Comparison of ENCODE assay signal across 19 cellular contexts in genomic region chr6:45617441-45617840, GRCh38.
A peak's percentile ranks its signal among the peaks of the same experiment; 100 is the strongest.
DNase-seq lines count a peak whose midpoint lies in the region; ATAC-seq, FAIRE-seq and TF ChIP-seq lines count a peak whose summit lies in the region.
"Had no signal": no experiment of that assay in that cellular context is flagged by ENCODE, and none has a peak within 500 bp of the region (broad histone marks: within the 10 kb centered on the region; RNA-seq: fewer than 3 reads in every experiment).

No MANE protein-coding gene starts in this region.

- peaks cover 38% of the 10 kb centered on the region for H3K4me1 Mint-ChIP-seq in HFFc6 (ENCODE audit: low read depth)

- intact Hi-C loops in prostate gland (cut with DNase I) = no loop called here

- H3K27me3 ChIP-seq in bronchial epithelial cell (ENCODE audit: control insufficient read depth, insufficient read depth, low read length) (no peaks in the 10 kb centered on the region), prostate gland (replicated peaks; ENCODE audit: insufficient read depth) (no peaks in the 10 kb centered on the region)

- no peak overlapping the region for H3K4me3 Mint-ChIP-seq in HFFc6
- H3K4me3 Mint-ChIP-seq: dendritic cell treated with granulocyte-macrophage colony-stimulating factor and Interleukin-4, amounts not matched to agents 40 ng/mL and 50 ng/mL, for 4 days; stimulated activated naive CD8-positive, alpha-beta T cell treated with anti-CD3 and anti-CD28 coated beads, Interleukin-15, amount 100 ng/mL, for 72 hours had no signal

- H3K27ac ChIP-seq in prostate gland = no peak overlapping the region

- TF ChIP-seq CTCF in AG09309 (IDR thresholded peaks at IDR 0.05; ENCODE audit: control insufficient read depth, insufficient read depth, low read depth, low read length, missing control alignments) = peak; percentile 52
- TF ChIP-seq CTCF in HFFc6 (IDR thresholded peaks at IDR 0.05) = peak; percentile 15; the same call in 1 of the 2 replicates
- peak; percentile 32 for TF ChIP-seq CTCF in bronchial epithelial cell (IDR thresholded peaks at IDR 0.05; ENCODE audit: insufficient read depth, low read length, severe bottlenecking)
- TF ChIP-seq CTCF in prostate gland (IDR thresholded peaks at IDR 0.05) = peak in 2 of 4 experiments; percentile 9 to 20

- H3K36me3 Mint-ChIP-seq in HFFc6 (ENCODE audit: low read depth) = no peaks in the 10 kb centered on the region

- no peaks in the 10 kb centered on the region for H3K36me3 ChIP-seq in bronchial epithelial cell (ENCODE audit: control insufficient read depth, insufficient read depth, low read length)
- H3K36me3 ChIP-seq in prostate gland = no peaks in the 10 kb centered on the region

- no peak for ATAC-seq in HG03432 (IDR thresholded peaks at IDR 0.05; ENCODE audit: unreplicated experiment)
- ATAC-seq: Panc1; stimulated activated naive CD8-positive, alpha-beta T cell treated with anti-CD3 and anti-CD28 coated beads, Interleukin-15, amount 100 ng/mL, for 72 hours had no signal

- TF ChIP-seq POLR2A in prostate gland (IDR thresholded peaks at IDR 0.05) = no peak

- H3K27ac Mint-ChIP-seq in HFFc6 = no peak overlapping the region
- H3K27ac Mint-ChIP-seq: dendritic cell treated with granulocyte-macrophage colony-stimulating factor and Interleukin-4, amounts not matched to agents 40 ng/mL and 50 ng/mL, for 4 days; stimulated activated naive CD8-positive, alpha-beta T cell treated with anti-CD3 and anti-CD28 coated beads, Interleukin-15, amount 100 ng/mL, for 72 hours had no signal

- 61% methylated on average over 3 of the region's 3 CpGs for WGBS in prostate gland

- H3K4me3 ChIP-seq in AG09309 (ENCODE audit: control insufficient read depth, low read depth, low read length) = no peak overlapping the region
- no peak overlapping the region for H3K4me3 ChIP-seq in bronchial epithelial cell (ENCODE audit: low read depth, low read length)
- H3K4me3 ChIP-seq in prostate gland = no peak overlapping the region

- H3K27me3 Mint-ChIP-seq in HFFc6 (ENCODE audit: insufficient read depth) = no peaks in the 10 kb centered on the region
- H3K27me3 Mint-ChIP-seq: dendritic cell treated with granulocyte-macrophage colony-stimulating factor and Interleukin-4, amounts not matched to agents 40 ng/mL and 50 ng/mL, for 4 days; stimulated activated naive CD8-positive, alpha-beta T cell treated with anti-CD3 and anti-CD28 coated beads, Interleukin-15, amount 100 ng/mL, for 72 hours had no signal

- H3K9me3 ChIP-seq in prostate gland = no peaks in the 10 kb centered on the region

- no peaks in the 10 kb centered on the region for H3K9me3 Mint-ChIP-seq in HFFc6
- H3K9me3 Mint-ChIP-seq: dendritic cell treated with granulocyte-macrophage colony-stimulating factor and Interleukin-4, amounts not matched to agents 40 ng/mL and 50 ng/mL, for 4 days had no signal

- H3K4me1 ChIP-seq in prostate gland (replicated peaks) = no peaks in the 10 kb centered on the region

- no peak for FAIRE-seq in bronchial epithelial cell (lab: Jason Lieb, UNC)
- FAIRE-seq: frontal cortex had no signal

- DNase-seq in AG09309 (ENCODE audit: low read depth) (no peak), HFFc6 (peak; percentile 9), bronchial epithelial cell (ENCODE audit: low read depth) (peak; percentile 96), kidney tubule cell (ENCODE audit: low spot score) (peak; percentile 19), prostate gland (ENCODE audit: low spot score) (no peak), NCI-H1048 (lab: John Stamatoyannopoulos, UW) (no peak), NCI-H146 (lab: John Stamatoyannopoulos, UW) (no peak)
- DNase-seq: activated CD4-positive, alpha-beta T cell treated with anti-CD3 and anti-CD28 coated beads for 4 hours; activated T-cell treated with anti-CD3 and anti-CD28 coated beads, Interleukin-2, amount 50 U/mL, for 48 hours; GOT3; mesenchymal stem cell; NCI-H1694; nucleus accumbens; stimulated activated naive CD8-positive, alpha-beta T cell treated with anti-CD3 and anti-CD28 coated beads, Interleukin-15, amount 100 ng/mL, for 72 hours; T-helper 2 cell had no signal

Comparison
In these comparisons a context has a peak if more than half of its experiments do, and no peak if none do; other contexts are left out.
1. DNase-seq: peak in HFFc6 (single experiment), bronchial epithelial cell (single experiment) and kidney tubule cell (single experiment); none in AG09309 (single experiment), prostate gland (single experiment), NCI-H1048 (single experiment) and NCI-H146 (single experiment).